In the genomic region with DNA sequence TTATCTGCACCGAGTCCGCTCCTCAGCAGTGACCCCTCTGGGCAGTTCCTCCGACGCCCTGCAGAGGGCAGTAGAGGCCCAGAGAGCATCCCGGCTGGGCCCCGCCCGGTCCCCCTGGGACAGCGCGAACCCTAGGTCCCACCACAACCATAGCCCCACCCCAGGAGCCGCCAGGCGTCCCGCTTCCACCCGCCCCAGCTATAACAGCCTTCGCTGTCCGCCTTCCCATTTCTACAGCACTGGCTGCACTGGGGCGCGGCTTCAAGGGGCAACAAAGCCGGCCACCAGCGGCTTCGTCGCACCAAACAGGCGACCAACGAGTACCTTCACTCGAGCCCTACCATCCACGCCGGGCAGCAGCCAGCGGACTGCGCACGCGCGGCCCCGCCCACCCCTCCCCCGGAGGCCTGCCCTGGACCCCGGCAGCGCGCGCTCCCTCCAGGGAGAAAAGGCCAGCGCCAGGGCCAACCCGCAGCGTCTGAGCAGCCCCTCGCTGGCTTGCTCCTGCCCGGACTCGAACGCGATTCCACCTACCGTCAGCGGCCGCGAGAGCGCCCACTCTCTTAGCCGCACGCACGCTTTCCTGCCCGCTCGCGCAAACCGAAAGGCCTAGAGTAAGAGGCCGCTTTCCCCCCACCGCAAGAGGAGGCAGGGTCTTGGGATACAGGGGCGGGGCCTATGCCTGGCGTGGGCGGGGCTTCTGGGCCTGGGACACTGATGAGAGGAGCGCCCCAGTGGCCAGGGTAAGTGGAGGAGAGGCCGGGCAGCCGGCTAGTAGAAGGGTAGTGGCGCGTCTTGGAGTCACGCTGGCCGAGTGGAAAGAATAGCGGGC, we compare ENCODE assay signal across 8 cellular contexts. TPM values are rescaled to one million over a fixed set of nuclear protein-coding genes. Genes with fewer than 3 reads are reported as not detected.
A peak's percentile ranks its signal among the peaks of the same experiment; 100 is the strongest.
DNase-seq lines count a peak whose midpoint lies in the region; ATAC-seq, FAIRE-seq and TF ChIP-seq lines count a peak whose summit lies in the region.

A gene with protein sequence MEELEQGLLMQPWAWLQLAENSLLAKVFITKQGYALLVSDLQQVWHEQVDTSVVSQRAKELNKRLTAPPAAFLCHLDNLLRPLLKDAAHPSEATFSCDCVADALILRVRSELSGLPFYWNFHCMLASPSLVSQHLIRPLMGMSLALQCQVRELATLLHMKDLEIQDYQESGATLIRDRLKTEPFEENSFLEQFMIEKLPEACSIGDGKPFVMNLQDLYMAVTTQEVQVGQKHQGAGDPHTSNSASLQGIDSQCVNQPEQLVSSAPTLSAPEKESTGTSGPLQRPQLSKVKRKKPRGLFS (minus strand): TSS at position 630 of the 832 bp plus-strand sequence. CDS start 2,453 bp downstream, outside the sequence.

- WGBS in pancreas, 2 donors, result 0 to 1% methylated on average over 64 to 70 of the region's 70 CpGs

- H3K4me3 ChIP-seq in NB4 (ENCODE audit: low read depth, low read length), result peak within 1 kb of the TSS; percentile 67
- peak within 1 kb of the TSS; percentile 40 to 61 (median 54) for H3K4me3 ChIP-seq in pancreas
- peak within 1 kb of the TSS; percentile 66 to 84 for H3K4me3 ChIP-seq in tibial artery

- FAIRE-seq in pancreas (lab: Jason Lieb, UNC), result no peak

- H3K9me3 Mint-ChIP-seq in HFFc6 (no peaks in the 10 kb centered on the region), glutamatergic neuron (ENCODE audit: unreplicated experiment) (peaks cover 5% of the 10 kb centered on the region)
- H3K9me3 Mint-ChIP-seq in activated naive CD4-positive, alpha-beta T cell treated with anti-CD3 and anti-CD28 coated beads, Interleukin-2, amount 50 U/mL, for 72 hours, result no peaks in the 10 kb centered on the region

- intact Hi-C loops in pancreas (cut with DNase I) (loop anchor here in 1 of 3 donors (10.0 kb wide), 1 partner anchor 144 kb away; the partner anchor contains the start of gene PTPRN), tibial artery (cut with DNase I; ENCODE audit: low total_unique reads) (loop anchor here (1.0 kb wide), 1 partner anchor 135 kb away; no protein-coding TSS in a partner anchor)

- POLR2A ChIA-PET in GM10248 (lab: Yijun Ruan, JAX), result no interaction called here

- H3K4me1 Mint-ChIP-seq in HFFc6 (ENCODE audit: low read depth) (peaks cover 46% of the 10 kb centered on the region), glutamatergic neuron (ENCODE audit: low read depth, unreplicated experiment) (peaks cover 8% of the 10 kb centered on the region)

- TF ChIP-seq CTCF in GM10248 (IDR thresholded peaks at IDR 0.05; ENCODE audit: control extremely low read depth, extremely low read depth, low read depth, missing control alignments), result peak; percentile 94
- peak; percentile 99 for TF ChIP-seq CTCF in HFFc6 (IDR thresholded peaks at IDR 0.05)
- peak; percentile 96 for TF ChIP-seq CTCF in NB4 (IDR thresholded peaks at IDR 0.05; ENCODE audit: low read depth, low read length)
- TF ChIP-seq CTCF in glutamatergic neuron (IDR thresholded peaks at IDR 0.05; ENCODE audit: partially characterized antibody, unreplicated experiment), result peak; percentile 99
- TF ChIP-seq CTCF in pancreas (IDR thresholded peaks at IDR 0.05), result peak; percentile 97 to 99 (median 98)
- peak; percentile 97 to 100 for TF ChIP-seq CTCF in tibial artery (IDR thresholded peaks at IDR 0.05)

- H3K9me3 ChIP-seq in pancreas (no peaks in the 10 kb centered on the region), tibial artery (no peaks in the 10 kb centered on the region)

- H3K4me3 Mint-ChIP-seq in HFFc6 (peak within 1 kb of the TSS; percentile 93), glutamatergic neuron (ENCODE audit: unreplicated experiment) (peak within 1 kb of the TSS; percentile 90)

- CTCF ChIA-PET in GM10248 (lab: Yijun Ruan, JAX), result interaction anchor here (0.7 to 17.8 kb wide), 32 partner anchors 11 to 229 kb away, joined by 3 to 260 read pairs (median 6); partner anchors contain the start of genes CNPPD1, DNAJB2, DNPEP and ZFAND2B

- H3K27me3 ChIP-seq in pancreas (no peaks in the 10 kb centered on the region), tibial artery (no peaks in the 10 kb centered on the region)

- peak; percentile 56 for TF ChIP-seq POLR2A in NB4 (IDR thresholded peaks at IDR 0.05; ENCODE audit: extremely low read depth, insufficient read length)

- H3K4me1 ChIP-seq in pancreas, result peaks cover 0 to 4% (median 0%) of the 10 kb centered on the region in 3 donors
- peaks cover 0 to 12% (median 10%) of the 10 kb centered on the region in 4 donors for H3K4me1 ChIP-seq in tibial artery

- no peaks in the 10 kb centered on the region; the same call in none of the 2 replicates for H3K27me3 Mint-ChIP-seq in HFFc6 (ENCODE audit: insufficient read depth)
- peaks cover 9% of the 10 kb centered on the region for H3K27me3 Mint-ChIP-seq in glutamatergic neuron (ENCODE audit: unreplicated experiment)

- ATAC-seq in SK-N-SH treated with all-trans-retinoic acid at 6 μM for 48 hours (peak; percentile 97), pancreas (peak; percentile 94 to 98 (median 94))
- peak; percentile 87 to 90 for ATAC-seq in activated naive CD4-positive, alpha-beta T cell treated with anti-CD3 and anti-CD28 coated beads, Interleukin-2, amount 50 U/mL, for 72 hours

- H3K36me3 Mint-ChIP-seq in HFFc6 (ENCODE audit: low read depth) (peaks cover 5% of the 10 kb centered on the region; the same call in 1 of the 2 replicates), glutamatergic neuron (ENCODE audit: unreplicated experiment) (no peaks in the 10 kb centered on the region)
- no peaks in the 10 kb centered on the region for H3K36me3 Mint-ChIP-seq in activated naive CD4-positive, alpha-beta T cell treated with anti-CD3 and anti-CD28 coated beads, Interleukin-2, amount 50 U/mL, for 72 hours

- H3K36me3 ChIP-seq in pancreas (peaks cover 0 to 6% (median 0%) of the 10 kb centered on the region in 3 donors), tibial artery (peaks cover 16 to 27% (median 18%) of the 10 kb centered on the region in 3 donors)

- peak; percentile 97 for DNase-seq in GM10248 (ENCODE audit: extremely low spot score)
- DNase-seq in HFFc6, result peak; percentile 90
- peak; percentile 94 for DNase-seq in NB4 (ENCODE audit: low read depth)
- DNase-seq in activated naive CD4-positive, alpha-beta T cell treated with anti-CD3 and anti-CD28 coated beads, Interleukin-2, amount 50 U/mL, for 72 hours (ENCODE audit: low spot score in 2 of 2), result peak; percentile 95 to 96
- DNase-seq in glutamatergic neuron, result peak; percentile 96
- peak; percentile 94 to 98 (median 98) for DNase-seq in pancreas
- DNase-seq in tibial artery, result peak; percentile 99

- H3K27ac ChIP-seq in pancreas (peak within 1 kb of the TSS; percentile 83 to 94 (median 84)), tibial artery (peak within 1 kb of the TSS; percentile 91 to 92)

- H3K27ac Mint-ChIP-seq in HFFc6 (peak within 1 kb of the TSS; percentile 92), glutamatergic neuron (ENCODE audit: unreplicated experiment) (peak within 1 kb of the TSS; percentile 94)
- peak within 1 kb of the TSS; percentile 71 to 95 for H3K27ac Mint-ChIP-seq in activated naive CD4-positive, alpha-beta T cell treated with anti-CD3 and anti-CD28 coated beads, Interleukin-2, amount 50 U/mL, for 72 hours

TF ChIP-seq in SK-N-SH treated with all-trans-retinoic acid at 6 μM for 48 hours, 23 proteins besides CTCF, POLR2A, EP300 and RAD21:
- TF ChIP-seq ZNF70 (CRISPR knock-in tag; IDR thresholded peaks at IDR 0.05), result no peak
- TF ChIP-seq, protein P1, sequence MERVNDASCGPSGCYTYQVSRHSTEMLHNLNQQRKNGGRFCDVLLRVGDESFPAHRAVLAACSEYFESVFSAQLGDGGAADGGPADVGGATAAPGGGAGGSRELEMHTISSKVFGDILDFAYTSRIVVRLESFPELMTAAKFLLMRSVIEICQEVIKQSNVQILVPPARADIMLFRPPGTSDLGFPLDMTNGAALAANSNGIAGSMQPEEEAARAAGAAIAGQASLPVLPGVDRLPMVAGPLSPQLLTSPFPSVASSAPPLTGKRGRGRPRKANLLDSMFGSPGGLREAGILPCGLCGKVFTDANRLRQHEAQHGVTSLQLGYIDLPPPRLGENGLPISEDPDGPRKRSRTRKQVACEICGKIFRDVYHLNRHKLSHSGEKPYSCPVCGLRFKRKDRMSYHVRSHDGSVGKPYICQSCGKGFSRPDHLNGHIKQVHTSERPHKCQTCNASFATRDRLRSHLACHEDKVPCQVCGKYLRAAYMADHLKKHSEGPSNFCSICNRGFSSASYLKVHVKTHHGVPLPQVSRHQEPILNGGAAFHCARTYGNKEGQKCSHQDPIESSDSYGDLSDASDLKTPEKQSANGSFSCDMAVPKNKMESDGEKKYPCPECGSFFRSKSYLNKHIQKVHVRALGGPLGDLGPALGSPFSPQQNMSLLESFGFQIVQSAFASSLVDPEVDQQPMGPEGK (CRISPR knock-in tag; IDR thresholded peaks at IDR 0.05; ENCODE audit: borderline replicate concordance), result peak; percentile 17; the same call in 1 of the 2 replicates

RNA-seq across cellular contexts. Expression of the gene that starts here (rescaled TPM):
- total RNA-seq in HFFc6 (2021; fragmentation: NEBNext Ultra II Directional; extraction: Animal tissue kit (Norgen Biotek cat#: 25700)), result 10 to 100 TPM; 12.0 to 16.6 (median 14.1) TPM
- 10 to 100 TPM; 20.9 to 25.0 TPM for total RNA-seq in activated naive CD4-positive, alpha-beta T cell treated with anti-CD3 and anti-CD28 coated beads, Interleukin-2, amount 50 U/mL, for 72 hours
- 24.8 TPM for total RNA-seq in glutamatergic neuron (ENCODE audit: unreplicated experiment)
- 1 to 10 TPM; 3.9 to 8.7 (median 7.4) TPM for total RNA-seq in pancreas
- polyA plus RNA-seq in pancreas, result 1 to 10 TPM; 4.1 to 4.2 TPM

Comparison
In these comparisons a context has a peak if more than half of its experiments do, and no peak if none do; other contexts are left out.
1. Peak in every context shown above with its lines: DNase-seq, ATAC-seq, H3K4me3 ChIP-seq and H3K27ac ChIP-seq.